In the genomic region with DNA sequence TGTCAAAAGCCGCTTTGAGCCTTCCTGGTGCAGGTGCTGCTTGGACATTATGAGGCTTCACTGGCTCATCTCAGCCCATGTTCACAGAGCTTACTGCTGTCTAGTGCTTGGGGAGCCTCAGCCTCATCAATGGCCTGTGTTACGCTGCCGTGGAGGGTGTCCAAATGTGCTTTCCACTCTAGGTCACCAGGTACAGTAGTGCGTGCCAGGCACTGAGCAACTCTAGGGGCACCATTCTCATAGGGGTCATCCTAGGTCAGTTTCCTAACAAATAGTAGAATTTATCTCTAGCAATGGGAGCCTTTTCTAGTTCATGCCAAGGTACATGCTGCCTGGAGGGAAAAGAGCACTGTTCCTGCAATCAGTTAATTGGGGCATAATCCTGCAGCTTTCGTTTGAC, we compare ENCODE assay signal across 19 cellular contexts.
"Had no signal": no experiment of that assay in that cellular context is flagged by ENCODE, and none has a peak within 500 bp of the region (broad histone marks: within the 10 kb centered on the region; RNA-seq: fewer than 3 reads in every experiment).

No MANE protein-coding gene starts in this region.

- H3K4me1 ChIP-seq: colonic mucosa, uterus had no signal

- H3K36me3 ChIP-seq: colonic mucosa, heart left ventricle, left lung, neural progenitor cell, pancreas, uterus had no signal

- H2AFZ ChIP-seq: neural progenitor cell had no signal

- H3K4me3 ChIP-seq: colonic mucosa, heart left ventricle, left lung, neural progenitor cell, pancreas, uterus had no signal

- FAIRE-seq: frontal cortex, islet of Langerhans, pancreas, small intestine had no signal

- H3K9me3 ChIP-seq: colonic mucosa, heart left ventricle, left lung, pancreas, uterus had no signal

- H3K9ac ChIP-seq: neural progenitor cell had no signal

- H3K4me2 ChIP-seq: neural progenitor cell had no signal

- ATAC-seq: heart left ventricle; left lung; natural killer cell treated with Interleukin-12 subunit alpha and Interleukin-12 subunit beta and Interleukin-15 and Interleukin-18, amount 100 ng/mL, for 72 hours; pancreas had no signal

- H3K27ac ChIP-seq: colonic mucosa, left lung, neural progenitor cell, pancreas, uterus had no signal

- DNase-seq: caudate nucleus; colonic mucosa; dermis blood vessel endothelial cell; hypothalamus; kidney glomerular epithelial cell; left lung; mammary epithelial cell; nucleus accumbens; pancreas; small intestine; stimulated activated CD4-positive, alpha-beta T cell treated with anti-CD3 and anti-CD28 coated beads, Interleukin-12 subunit alpha, Interleukin-12 subunit beta, amount 100 ng/mL, for 4 hours; stimulated activated naive CD4-positive, alpha-beta T cell; trophoblast cell; uterus had no signal

- H3K27me3 ChIP-seq: colonic mucosa, heart left ventricle, left lung, neural progenitor cell, pancreas, uterus had no signal
